In genomic region chr17:68172461-68172954, GRCh38 we compare ENCODE assay signal across 1 cellular context.
TF ChIP-seq lines count a peak whose summit lies in the region.

No MANE protein-coding gene starts in this region.

TF ChIP-seq in HepG2, 621 proteins besides CTCF, POLR2A, EP300 and RAD21 (continued from another document and continues in another):
- TF ChIP-seq ZSCAN9 (CRISPR knock-in tag; IDR thresholded peaks at IDR 0.05; ENCODE audit: borderline replicate concordance): peak; percentile 54; the same call in 1 of the 2 replicates
- no peak for TF ChIP-seq USF2 (IDR thresholded peaks at IDR 0.05; ENCODE audit: low read depth, low read length)
- TF ChIP-seq USF2 (CRISPR knock-in tag; IDR thresholded peaks at IDR 0.05; ENCODE audit: borderline replicate concordance): no peak
- no peak for TF ChIP-seq ZSCAN12 (CRISPR knock-in tag; IDR thresholded peaks at IDR 0.05)
- TF ChIP-seq ZNF280B (CRISPR knock-in tag; IDR thresholded peaks at IDR 0.05; ENCODE audit: borderline replicate concordance): no peak
- no peak for TF ChIP-seq MLX (CRISPR knock-in tag; IDR thresholded peaks at IDR 0.05)
- no peak for TF ChIP-seq TBP (CRISPR knock-in tag; IDR thresholded peaks at IDR 0.05)
- 0 out of 2 replicates have a peak, but pooled peaks have one; percentile 27 for TF ChIP-seq ARNTL (CRISPR knock-in tag; IDR thresholded peaks at IDR 0.05)
- TF ChIP-seq HINFP (CRISPR knock-in tag; IDR thresholded peaks at IDR 0.05; ENCODE audit: low read depth): peak; percentile 41; the same call in 1 of the 2 replicates
- TF ChIP-seq ZNF580 (CRISPR knock-in tag; IDR thresholded peaks at IDR 0.05; ENCODE audit: borderline replicate concordance, low read depth): 0 out of 2 replicates have a peak, but pooled peaks have one; percentile 45
- peak; percentile 73 for TF ChIP-seq ZNF263 (CRISPR knock-in tag; IDR thresholded peaks at IDR 0.05)
- TF ChIP-seq ZNF816 (CRISPR knock-in tag; IDR thresholded peaks at IDR 0.05; ENCODE audit: borderline replicate concordance): no peak
- TF ChIP-seq BORCS8-MEF2B (CRISPR knock-in tag; IDR thresholded peaks at IDR 0.05): no peak
- 0 out of 2 replicates have a peak, but pooled peaks have one; percentile 37 for TF ChIP-seq MIER3 (CRISPR knock-in tag; IDR thresholded peaks at IDR 0.05; ENCODE audit: borderline replicate concordance)
- TF ChIP-seq THAP8 (CRISPR knock-in tag; IDR thresholded peaks at IDR 0.05; ENCODE audit: borderline replicate concordance): no peak
- TF ChIP-seq STAG1 (CRISPR knock-in tag; IDR thresholded peaks at IDR 0.05): peak; percentile 98
- TF ChIP-seq ZMAT3 (CRISPR knock-in tag; conservative IDR thresholded peaks at IDR 0.05): no peak
- TF ChIP-seq PRDM10 (CRISPR knock-in tag; IDR thresholded peaks at IDR 0.05; ENCODE audit: low read depth): no peak
- 0 out of 2 replicates have a peak, but pooled peaks have one; percentile 31 for TF ChIP-seq MYPOP (CRISPR knock-in tag; IDR thresholded peaks at IDR 0.05)
- TF ChIP-seq KDM6A (CRISPR knock-in tag; IDR thresholded peaks at IDR 0.05; ENCODE audit: low read depth): no peak
- TF ChIP-seq PAX8 (CRISPR knock-in tag; IDR thresholded peaks at IDR 0.05; ENCODE audit: borderline replicate concordance): no peak
- peak; percentile 10; the same call in 1 of the 2 replicates for TF ChIP-seq ZNF652 (CRISPR knock-in tag; IDR thresholded peaks at IDR 0.05; ENCODE audit: borderline replicate concordance, low read depth)
- no peak for TF ChIP-seq PTBP1 (IDR thresholded peaks at IDR 0.05; ENCODE audit: low read depth, low read length, poor library complexity, severe bottlenecking)
- no peak for TF ChIP-seq ZNF589 (CRISPR knock-in tag; conservative IDR thresholded peaks at IDR 0.05)
- peak; percentile 81 for TF ChIP-seq PHF5A (CRISPR knock-in tag; IDR thresholded peaks at IDR 0.05; ENCODE audit: low read depth, unreplicated experiment)
- no peak for TF ChIP-seq GFI1 (CRISPR knock-in tag; IDR thresholded peaks at IDR 0.05; ENCODE audit: borderline replicate concordance)
- peak; percentile 46; the same call in 1 of the 2 replicates for TF ChIP-seq ZNF782 (CRISPR knock-in tag; IDR thresholded peaks at IDR 0.05; ENCODE audit: borderline replicate concordance)
- no peak for TF ChIP-seq CREB3 (CRISPR knock-in tag; IDR thresholded peaks at IDR 0.05)
- TF ChIP-seq MTA3 (CRISPR knock-in tag; IDR thresholded peaks at IDR 0.05): no peak
- TF ChIP-seq ZBTB10 (CRISPR knock-in tag; IDR thresholded peaks at IDR 0.05; ENCODE audit: borderline replicate concordance): no peak
- no peak for TF ChIP-seq ZFP82 (CRISPR knock-in tag; IDR thresholded peaks at IDR 0.05; ENCODE audit: borderline replicate concordance)
- no peak for TF ChIP-seq ARID4A (CRISPR knock-in tag; IDR thresholded peaks at IDR 0.05; ENCODE audit: borderline replicate concordance)
- peak; percentile 65 for TF ChIP-seq ELF3 (CRISPR knock-in tag; IDR thresholded peaks at IDR 0.05)
- no peak for TF ChIP-seq ZNF709 (CRISPR knock-in tag; IDR thresholded peaks at IDR 0.05)
- no peak for TF ChIP-seq MBNL3 (CRISPR knock-in tag; conservative IDR thresholded peaks at IDR 0.05)
- peak; percentile 54; the same call in 1 of the 2 replicates for TF ChIP-seq KMT2B (CRISPR knock-in tag; IDR thresholded peaks at IDR 0.05)
- TF ChIP-seq FOXO1 (CRISPR knock-in tag; IDR thresholded peaks at IDR 0.05): peak; percentile 38; the same call in 1 of the 2 replicates
- no peak for TF ChIP-seq ARNT (IDR thresholded peaks at IDR 0.05)
- TF ChIP-seq ZNF44 (CRISPR knock-in tag; IDR thresholded peaks at IDR 0.05): no peak
- TF ChIP-seq CBX2 (IDR thresholded peaks at IDR 0.05; ENCODE audit: low read depth, low read length): no peak
- no peak for TF ChIP-seq CBX2 (CRISPR knock-in tag; IDR thresholded peaks at IDR 0.05; ENCODE audit: low read depth)
- peak; percentile 25; the same call in 1 of the 2 replicates for TF ChIP-seq MEF2D (CRISPR knock-in tag; IDR thresholded peaks at IDR 0.05)
